In the genomic region with DNA sequence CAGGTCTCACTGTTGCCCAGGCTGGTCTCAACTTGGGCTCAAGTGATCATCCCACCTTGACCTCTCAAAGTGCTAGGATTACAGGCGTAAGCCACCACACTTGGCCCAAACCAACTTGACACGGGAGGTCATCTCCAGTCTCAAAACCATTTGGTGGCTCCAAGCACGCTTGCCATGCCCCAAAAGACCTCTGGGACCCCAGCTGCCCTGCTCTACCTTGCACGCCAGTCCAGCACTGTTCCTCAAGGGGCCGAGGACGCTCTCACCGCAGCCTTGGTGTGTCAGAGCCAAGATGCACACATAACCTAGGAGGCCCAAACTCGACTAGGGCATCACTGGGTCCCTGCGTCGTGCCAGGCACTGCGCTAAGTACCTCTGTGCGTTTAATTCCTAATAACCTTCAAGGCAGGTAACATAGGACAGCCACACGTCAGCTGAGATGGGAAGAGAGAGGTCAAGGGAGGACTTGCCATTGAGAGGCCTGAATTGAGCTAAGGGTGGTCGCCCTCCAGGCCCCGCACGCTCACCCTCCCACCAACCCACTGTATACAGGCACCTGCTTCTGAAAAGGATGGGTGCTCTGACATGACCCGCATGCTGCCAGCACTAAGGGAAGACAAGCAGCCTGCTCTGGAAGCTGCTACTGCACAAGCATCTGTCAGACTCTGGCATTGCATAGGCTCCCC, we compare ENCODE assay signal across 8 cellular contexts. TPM values are rescaled to one million over a fixed set of nuclear protein-coding genes. Genes with fewer than 3 reads are reported as not detected.
DNase-seq lines count a peak whose midpoint lies in the region; ATAC-seq lines count a peak whose summit lies in the region.
"Had no signal": no experiment of that assay in that cellular context is flagged by ENCODE, and none has a peak within 500 bp of the region (broad histone marks: within the 10 kb centered on the region; RNA-seq: fewer than 3 reads in every experiment).

No MANE protein-coding gene starts in this region.

- no peak for DNase-seq in activated naive CD4-positive, alpha-beta T cell treated with anti-CD3 and anti-CD28 coated beads, Interleukin-2, amount 50 U/mL, for 72 hours (ENCODE audit: low spot score in 2 of 2)
- DNase-seq in activated naive CD4-positive, alpha-beta T cell treated with anti-CD3 and anti-CD28 coated beads, Interleukin-2, amount 50 U/mL, for 16 hours: no peak
- no peak for DNase-seq in stimulated activated naive B cell treated with anti-CD40 and anti-IgM and Interleukin-4, amounts not matched to agents 10 μg/mL and 1 μg/mL and 100 μg/mL, for 72 hours
- DNase-seq in effector memory CD4-positive, alpha-beta T cell: no peak
- DNase-seq in activated CD8-positive, alpha-beta memory T cell treated with anti-CD3 and anti-CD28 coated beads for 24 hours: no peak
- DNase-seq: activated CD4-positive, CD25-positive, alpha-beta regulatory T cell treated with anti-CD3 and anti-CD28 coated beads, Interleukin-2, amount 50 U/mL, for 72 hours; NCI-H510A had no signal

- peak overlapping the region; percentile 35 to 55 for H3K27ac Mint-ChIP-seq in activated naive CD4-positive, alpha-beta T cell treated with anti-CD3 and anti-CD28 coated beads, Interleukin-2, amount 50 U/mL, for 72 hours
- H3K27ac Mint-ChIP-seq in stimulated activated naive B cell treated with anti-CD40 and anti-IgM and Interleukin-4, amounts not matched to agents 10 μg/mL and 1 μg/mL and 100 μg/mL, for 72 hours: peak overlapping the region; percentile 25

- H3K9me3 ChIP-seq in effector memory CD4-positive, alpha-beta T cell (ENCODE audit: control insufficient read depth, low read length): no peaks in the 10 kb centered on the region

- no peaks in the 10 kb centered on the region for H3K27me3 ChIP-seq in effector memory CD4-positive, alpha-beta T cell (replicated peaks; ENCODE audit: control insufficient read depth, insufficient read depth, low read length, poor library complexity, severe bottlenecking)

- H3K4me1 ChIP-seq in effector memory CD4-positive, alpha-beta T cell (ENCODE audit: control insufficient read depth, insufficient read depth, low read length, poor library complexity, severe bottlenecking): peaks cover 4% of the 10 kb centered on the region

- peak in 1 of 2 donors; percentile 1 for ATAC-seq in activated naive CD4-positive, alpha-beta T cell treated with anti-CD3 and anti-CD28 coated beads, Interleukin-2, amount 50 U/mL, for 72 hours
- ATAC-seq in stimulated activated naive B cell treated with anti-CD40 and anti-IgM and Interleukin-4, amounts not matched to agents 10 μg/mL and 1 μg/mL and 100 μg/mL, for 72 hours (replicated peaks): no peak

- H3K27ac ChIP-seq in angular gyrus (ENCODE audit: low read depth, low read length): peak overlapping the region; percentile 79
- H3K27ac ChIP-seq in effector memory CD4-positive, alpha-beta T cell (ENCODE audit: insufficient read depth, low read length, poor library complexity, severe bottlenecking): no peak overlapping the region

- H3K4me3 Mint-ChIP-seq in stimulated activated naive B cell treated with anti-CD40 and anti-IgM and Interleukin-4, amounts not matched to agents 10 μg/mL and 1 μg/mL and 100 μg/mL, for 72 hours: no peak overlapping the region

- peaks cover 18 to 25% of the 10 kb centered on the region in 2 donors for H3K36me3 Mint-ChIP-seq in activated naive CD4-positive, alpha-beta T cell treated with anti-CD3 and anti-CD28 coated beads, Interleukin-2, amount 50 U/mL, for 72 hours
- H3K36me3 Mint-ChIP-seq in stimulated activated naive B cell treated with anti-CD40 and anti-IgM and Interleukin-4, amounts not matched to agents 10 μg/mL and 1 μg/mL and 100 μg/mL, for 72 hours: peaks cover 38 to 48% of the 10 kb centered on the region in 2 donors

- H3K9me3 Mint-ChIP-seq in activated naive CD4-positive, alpha-beta T cell treated with anti-CD3 and anti-CD28 coated beads, Interleukin-2, amount 50 U/mL, for 72 hours: no peaks in the 10 kb centered on the region
- no peaks in the 10 kb centered on the region for H3K9me3 Mint-ChIP-seq in stimulated activated naive B cell treated with anti-CD40 and anti-IgM and Interleukin-4, amounts not matched to agents 10 μg/mL and 1 μg/mL and 100 μg/mL, for 72 hours

- peaks cover 28% of the 10 kb centered on the region for H3K36me3 ChIP-seq in effector memory CD4-positive, alpha-beta T cell (ENCODE audit: control insufficient read depth, insufficient read depth, low read length)

- no peak overlapping the region for H3K4me3 ChIP-seq in effector memory CD4-positive, alpha-beta T cell (ENCODE audit: insufficient read depth, low read depth, low read length, poor library complexity, severe bottlenecking)

- peaks cover 21 to 26% of the 10 kb centered on the region in 2 donors for H3K27me3 Mint-ChIP-seq in stimulated activated naive B cell treated with anti-CD40 and anti-IgM and Interleukin-4, amounts not matched to agents 10 μg/mL and 1 μg/mL and 100 μg/mL, for 72 hours

- peaks cover 19 to 48% of the 10 kb centered on the region in 2 donors for H3K4me1 Mint-ChIP-seq in stimulated activated naive B cell treated with anti-CD40 and anti-IgM and Interleukin-4, amounts not matched to agents 10 μg/mL and 1 μg/mL and 100 μg/mL, for 72 hours

RNA-seq across cellular contexts. Expression of gene GAS2L1, which starts 4.6 kb away (rescaled TPM):
- total RNA-seq in activated naive CD4-positive, alpha-beta T cell treated with anti-CD3 and anti-CD28 coated beads, Interleukin-2, amount 50 U/mL, for 72 hours: 1 to 10 TPM in 1 of 2 donors, under 1 TPM in 1; 0.36 to 1.5 TPM

RNA-seq across cellular contexts. Expression of gene RASL10A, which starts 13.6 kb away (rescaled TPM):
- under 1 TPM; 0.20 to 0.78 TPM for total RNA-seq in activated naive CD4-positive, alpha-beta T cell treated with anti-CD3 and anti-CD28 coated beads, Interleukin-2, amount 50 U/mL, for 72 hours

RNA-seq across cellular contexts. Expression of gene EWSR1, which starts 33.8 kb away (rescaled TPM):
- total RNA-seq in activated naive CD4-positive, alpha-beta T cell treated with anti-CD3 and anti-CD28 coated beads, Interleukin-2, amount 50 U/mL, for 72 hours: 100 to 1,000 TPM; 257 to 320 TPM

RNA-seq across cellular contexts. Expression of gene RHBDD3, which starts 34.1 kb away (rescaled TPM):
- total RNA-seq in activated naive CD4-positive, alpha-beta T cell treated with anti-CD3 and anti-CD28 coated beads, Interleukin-2, amount 50 U/mL, for 72 hours: 10 to 100 TPM; 19.6 to 29.5 TPM
